ENCODE assay signal across 1 cellular context in genomic region chr18:46104128-46104911, GRCh38.
A peak's percentile ranks its signal among the peaks of the same experiment; 100 is the strongest.
TF ChIP-seq lines count a peak whose summit lies in the region.

Gene HAUS1, plus strand, starts transcription at chr18:46104385. Its CDS starts 27 bp downstream, at chr18:46104412.

TF ChIP-seq in neural cell, 6 proteins besides CTCF, POLR2A, EP300 and RAD21 (continued from another document):
- TF ChIP-seq REST (IDR thresholded peaks at IDR 0.05; ENCODE audit: borderline replicate concordance): peak; percentile 81
